In the genomic region with DNA sequence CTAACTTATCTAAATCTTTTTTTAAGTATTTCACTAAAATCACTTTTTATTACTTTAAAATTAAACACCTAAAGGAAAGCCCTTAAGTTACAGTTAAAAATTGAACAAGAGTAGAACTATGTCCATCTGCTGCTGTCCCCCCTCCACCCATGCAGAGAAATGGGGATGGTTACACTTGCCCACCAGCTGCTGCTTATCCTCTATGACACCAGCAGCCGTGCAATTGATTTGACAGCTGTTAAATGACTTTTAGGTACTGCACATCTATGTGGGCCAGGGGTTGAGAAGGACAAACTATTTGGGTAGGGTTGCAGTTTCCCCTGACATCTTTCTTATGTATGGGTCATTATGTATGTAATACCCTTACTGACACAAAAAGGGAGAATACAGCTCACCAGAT, we compare ENCODE assay signal across 17 cellular contexts.
"Had no signal": no experiment of that assay in that cellular context is flagged by ENCODE, and none has a peak within 500 bp of the region (broad histone marks: within the 10 kb centered on the region; RNA-seq: fewer than 3 reads in every experiment).

No MANE protein-coding gene starts in this region.

- ATAC-seq: activated CD8-positive, alpha-beta memory T cell treated with anti-CD3 and anti-CD28 coated beads, Interleukin-2, amount 10 ng/mL, durations not matched to agents 7 days and 5 days; activated naive CD8-positive, alpha-beta T cell treated with anti-CD3 and anti-CD28 coated beads, Interleukin-2, amount 50 U/mL, for 24 hours; effector memory CD8-positive, alpha-beta T cell; natural killer cell; stimulated activated naive CD8-positive, alpha-beta T cell treated with anti-CD3 and anti-CD28 coated beads, Interleukin-15, Interleukin-2, amounts not matched to agents 100 U/mL and 50 U/mL, for 24 hours had no signal

- DNase-seq: activated CD4-positive, alpha-beta T cell treated with anti-CD3 and anti-CD28 coated beads, Interleukin-2, amount 50 U/mL, for 48 hours; activated CD4-positive, CD25-positive, alpha-beta regulatory T cell treated with anti-CD3 and anti-CD28 coated beads, Interleukin-2, amount 50 U/mL, for 72 hours; activated CD8-positive, alpha-beta memory T cell treated with anti-CD3 and anti-CD28 coated beads, Interleukin-2, amount 10 ng/mL, durations not matched to agents 7 days and 5 days; activated naive CD4-positive, alpha-beta T cell treated with anti-CD3 and anti-CD28 coated beads for 36 hours; activated naive CD8-positive, alpha-beta T cell treated with anti-CD3 and anti-CD28 coated beads, Interleukin-2, amount 50 U/mL, for 24 hours; activated T-cell treated with anti-CD3 and anti-CD28 coated beads, Interleukin-2, amount 50 U/mL, for 1 hour; aorta; dermis blood vessel endothelial cell; effector memory CD8-positive, alpha-beta T cell; foreskin melanocyte; islet precursor cell; mesenchymal stem cell; natural killer cell; stimulated activated naive CD8-positive, alpha-beta T cell treated with anti-CD3 and anti-CD28 coated beads, Interleukin-15, Interleukin-2, amounts not matched to agents 100 U/mL and 50 U/mL, for 24 hours; T-helper 9 cell had no signal

- H3K36me3 ChIP-seq: suprapubic skin had no signal

- H3K4me3 ChIP-seq: hepatocyte, suprapubic skin had no signal

- H3K27ac ChIP-seq: hepatocyte, suprapubic skin had no signal

- H3K27me3 ChIP-seq: hepatocyte, suprapubic skin had no signal

- H3K9me3 ChIP-seq: suprapubic skin had no signal
